Comparison of ENCODE assay signal across 1 cellular context in the genomic region with DNA sequence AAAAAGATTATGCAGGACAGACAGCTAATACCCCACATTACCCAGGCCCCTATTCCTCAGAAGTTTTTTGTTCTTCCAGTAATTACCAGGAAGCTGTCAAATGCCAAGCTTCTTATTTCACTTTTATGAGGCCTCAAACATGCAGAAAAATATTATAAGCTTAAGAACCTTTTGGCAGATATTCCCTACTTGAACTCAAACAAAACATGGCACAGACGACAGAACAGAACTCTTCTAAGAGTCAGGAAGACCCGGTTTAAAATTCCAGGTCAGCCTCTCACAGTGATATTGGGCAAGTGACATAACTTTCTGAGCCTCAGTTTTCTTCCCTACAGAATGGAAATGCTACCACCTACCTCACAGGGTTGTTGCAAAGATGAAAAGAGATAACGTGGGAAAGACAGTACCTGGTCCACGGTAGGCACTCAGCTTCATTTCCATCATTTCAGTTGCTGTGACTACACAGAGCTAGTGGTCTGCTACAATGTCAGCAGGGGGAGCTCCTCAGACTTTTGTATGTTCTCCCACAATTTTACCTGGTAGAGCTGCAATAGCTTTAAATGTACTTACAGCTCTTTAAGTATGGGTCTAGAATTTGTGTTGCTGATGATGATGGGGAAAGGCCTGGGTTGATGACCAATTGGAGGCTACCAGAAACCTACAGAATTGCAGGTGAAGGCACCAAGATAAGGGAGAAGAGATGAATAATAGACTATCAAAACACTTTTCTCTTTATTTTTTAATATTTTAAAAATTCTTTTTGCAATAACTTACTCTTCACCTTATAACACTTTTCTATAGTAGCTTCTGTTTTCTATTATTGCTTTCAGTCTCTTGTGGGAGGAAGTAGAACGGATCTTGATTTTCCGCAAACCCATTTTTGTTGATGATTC.
TF ChIP-seq lines count a peak whose summit lies in the region.

No MANE protein-coding gene starts in this region.

TF ChIP-seq in WTC11, 78 proteins besides CTCF, POLR2A, EP300 and RAD21 (continued from another document):
- TF ChIP-seq, protein P1, sequence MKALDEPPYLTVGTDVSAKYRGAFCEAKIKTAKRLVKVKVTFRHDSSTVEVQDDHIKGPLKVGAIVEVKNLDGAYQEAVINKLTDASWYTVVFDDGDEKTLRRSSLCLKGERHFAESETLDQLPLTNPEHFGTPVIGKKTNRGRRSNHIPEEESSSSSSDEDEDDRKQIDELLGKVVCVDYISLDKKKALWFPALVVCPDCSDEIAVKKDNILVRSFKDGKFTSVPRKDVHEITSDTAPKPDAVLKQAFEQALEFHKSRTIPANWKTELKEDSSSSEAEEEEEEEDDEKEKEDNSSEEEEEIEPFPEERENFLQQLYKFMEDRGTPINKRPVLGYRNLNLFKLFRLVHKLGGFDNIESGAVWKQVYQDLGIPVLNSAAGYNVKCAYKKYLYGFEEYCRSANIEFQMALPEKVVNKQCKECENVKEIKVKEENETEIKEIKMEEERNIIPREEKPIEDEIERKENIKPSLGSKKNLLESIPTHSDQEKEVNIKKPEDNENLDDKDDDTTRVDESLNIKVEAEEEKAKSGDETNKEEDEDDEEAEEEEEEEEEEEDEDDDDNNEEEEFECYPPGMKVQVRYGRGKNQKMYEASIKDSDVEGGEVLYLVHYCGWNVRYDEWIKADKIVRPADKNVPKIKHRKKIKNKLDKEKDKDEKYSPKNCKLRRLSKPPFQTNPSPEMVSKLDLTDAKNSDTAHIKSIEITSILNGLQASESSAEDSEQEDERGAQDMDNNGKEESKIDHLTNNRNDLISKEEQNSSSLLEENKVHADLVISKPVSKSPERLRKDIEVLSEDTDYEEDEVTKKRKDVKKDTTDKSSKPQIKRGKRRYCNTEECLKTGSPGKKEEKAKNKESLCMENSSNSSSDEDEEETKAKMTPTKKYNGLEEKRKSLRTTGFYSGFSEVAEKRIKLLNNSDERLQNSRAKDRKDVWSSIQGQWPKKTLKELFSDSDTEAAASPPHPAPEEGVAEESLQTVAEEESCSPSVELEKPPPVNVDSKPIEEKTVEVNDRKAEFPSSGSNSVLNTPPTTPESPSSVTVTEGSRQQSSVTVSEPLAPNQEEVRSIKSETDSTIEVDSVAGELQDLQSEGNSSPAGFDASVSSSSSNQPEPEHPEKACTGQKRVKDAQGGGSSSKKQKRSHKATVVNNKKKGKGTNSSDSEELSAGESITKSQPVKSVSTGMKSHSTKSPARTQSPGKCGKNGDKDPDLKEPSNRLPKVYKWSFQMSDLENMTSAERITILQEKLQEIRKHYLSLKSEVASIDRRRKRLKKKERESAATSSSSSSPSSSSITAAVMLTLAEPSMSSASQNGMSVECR (CRISPR knock-in tag; IDR thresholded peaks at IDR 0.05; ENCODE audit: borderline replicate concordance): no peak
- no peak for TF ChIP-seq SOX15 (CRISPR knock-in tag; IDR thresholded peaks at IDR 0.05)
